ENCODE assay signal across 17 cellular contexts in genomic region chr3:97968376-97968775, GRCh38.
"Had no signal": no experiment of that assay in that cellular context is flagged by ENCODE, and none has a peak within 500 bp of the region (broad histone marks: within the 10 kb centered on the region; RNA-seq: fewer than 3 reads in every experiment).

No MANE protein-coding gene starts in this region.

- ATAC-seq: esophagus mucosa, left colon, lower lobe of right lung, right cardiac atrium had no signal

- H3K9me3 ChIP-seq: colonic mucosa, lower lobe of right lung, prostate gland, SJCRH30, testis had no signal

- H3K27ac ChIP-seq: colonic mucosa, lower lobe of right lung, prostate gland, SJCRH30, testis had no signal

- H3K4me2 ChIP-seq: smooth muscle cell had no signal

- DNase-seq: activated CD4-positive, CD25-positive, alpha-beta regulatory T cell; activated gamma-delta T cell; amniotic stem cell; central memory CD4-positive, alpha-beta T cell; colonic mucosa; left colon; lower lobe of right lung; nephron progenitor cell; SJCRH30; testis had no signal

- H3K4me3 ChIP-seq: colonic mucosa, lower lobe of right lung, prostate gland, SJCRH30, smooth muscle cell, testis had no signal

- H3K27ac Mint-ChIP-seq: mesothelial cell of epicardium, nephron progenitor cell had no signal

- H3K4me3 Mint-ChIP-seq: mesothelial cell of epicardium, nephron progenitor cell had no signal

- H3K4me1 ChIP-seq: prostate gland had no signal

- H3K27me3 Mint-ChIP-seq: stimulated activated naive CD8-positive, alpha-beta T cell treated with anti-CD3 and anti-CD28 coated beads, Interleukin-15, Interleukin-2, amounts not matched to agents 100 ng/mL and 50 ng/mL, for 24 hours had no signal

- H3K36me3 ChIP-seq: colonic mucosa, prostate gland had no signal

- H3K27me3 ChIP-seq: colonic mucosa, SJCRH30, testis had no signal

- H3K9me3 Mint-ChIP-seq: brain; mesothelial cell of epicardium; nephron progenitor cell; stimulated activated naive CD8-positive, alpha-beta T cell treated with anti-CD3 and anti-CD28 coated beads, Interleukin-15, Interleukin-2, amounts not matched to agents 100 ng/mL and 50 ng/mL, for 24 hours had no signal
